In genomic region chr14:100629098-100629497, GRCh38 we compare ENCODE assay signal across 19 cellular contexts.
"Had no signal": no experiment of that assay in that cellular context is flagged by ENCODE, and none has a peak within 500 bp of the region (broad histone marks: within the 10 kb centered on the region; RNA-seq: fewer than 3 reads in every experiment).

No MANE protein-coding gene starts in this region.

- H3K27me3 ChIP-seq: pancreas, right atrium auricular region had no signal

- ATAC-seq: activated T-helper 17 cell treated with anti-CD3 and anti-CD28 coated beads, Interleukin-2, amount 50 U/mL, for 72 hours; esophagus mucosa; left lobe of liver; naive thymus-derived CD8-positive, alpha-beta T cell; pancreas; psoas muscle; upper lobe of right lung had no signal

- DNase-seq: activated CD4-positive, alpha-beta T cell treated with anti-CD3 and anti-CD28 coated beads for 1 hour; activated CD8-positive, alpha-beta memory T cell treated with anti-CD3 and anti-CD28 coated beads, Interleukin-2, amount 50 U/mL, for 4 hours; activated T-cell treated with anti-CD3 and anti-CD28 coated beads, Interleukin-2, amount 50 U/mL, for 24 hours; central memory CD4-positive, alpha-beta T cell; effector memory CD4-positive, alpha-beta T cell; foreskin melanocyte; kidney; naive thymus-derived CD8-positive, alpha-beta T cell; pancreas; psoas muscle; spleen; stimulated activated CD4-positive, alpha-beta T cell treated with anti-CD3 and anti-CD28 coated beads, Interleukin-4, amount 100 ng/mL, for 24 hours; stimulated activated naive CD4-positive, alpha-beta T cell treated with Interleukin-2 at 50 U/mL for 16 hours; T-helper 9 cell; upper lobe of right lung had no signal

- H3K27ac ChIP-seq: pancreas, psoas muscle, right atrium auricular region, spleen, upper lobe of right lung had no signal
